Comparison of ENCODE assay signal across 8 cellular contexts in genomic region chr18:26656401-26656943, GRCh38.
DNase-seq lines count a peak whose midpoint lies in the region; ATAC-seq and TF ChIP-seq lines count a peak whose summit lies in the region.

No MANE protein-coding gene starts in this region.

- peak; percentile 36 for ATAC-seq in GM18907 (IDR thresholded peaks at IDR 0.05; ENCODE audit: unreplicated experiment)
- ATAC-seq in HG03175 (IDR thresholded peaks at IDR 0.05; ENCODE audit: unreplicated experiment) = peak; percentile 23

- no peaks in the 10 kb centered on the region for H3K4me1 ChIP-seq in colonic mucosa
- H3K4me1 ChIP-seq in mucosa of rectum (ENCODE audit: control insufficient read depth in 2 of 2, insufficient read depth in 2 of 2, low read length in 2 of 2) = peaks cover 8 to 9% of the 10 kb centered on the region in 2 donors

- H3K27ac ChIP-seq in colonic mucosa (peak overlapping the region; percentile 55), mucosa of rectum (ENCODE audit: low read depth in 2 of 2, low read length in 2 of 2) (peak overlapping the region; percentile 56 to 69)

- no peak for DNase-seq in colonic mucosa
- no peak for DNase-seq in COR-L47 (lab: John Stamatoyannopoulos, UW)
- no peak for DNase-seq in HK-2 (ENCODE audit: unreplicated experiment)
- DNase-seq in NCI-H2227 (lab: John Stamatoyannopoulos, UW; ENCODE audit: unreplicated experiment) = no peak
- no peak for DNase-seq in HPDE6-E6E7 (ENCODE audit: extremely low spot score)

- peak overlapping the region; percentile 62 for H3K4me3 ChIP-seq in colonic mucosa
- peak overlapping the region; percentile 50 to 62 for H3K4me3 ChIP-seq in mucosa of rectum (ENCODE audit: low read length in 2 of 2)

- TF ChIP-seq CTCF in colonic mucosa (IDR thresholded peaks at IDR 0.05) = no peak

- H3K9ac ChIP-seq in colonic mucosa (ENCODE audit: low read depth in 2 of 2, low read length in 2 of 2) (peak overlapping the region in 1 of 2 donors; percentile 58), mucosa of rectum (ENCODE audit: low read depth in 1 of 2, low read length in 2 of 2) (peak overlapping the region in 1 of 2 donors; percentile 45)

- H3K27me3 ChIP-seq in colonic mucosa (no peaks in the 10 kb centered on the region), mucosa of rectum (ENCODE audit: control insufficient read depth in 2 of 2, insufficient read depth in 2 of 2, low read length in 2 of 2) (peaks cover 8 to 10% of the 10 kb centered on the region in 2 donors)

- H3K9me3 ChIP-seq in colonic mucosa = no peaks in the 10 kb centered on the region
- H3K9me3 ChIP-seq in mucosa of rectum (ENCODE audit: control insufficient read depth in 2 of 2, low read length in 2 of 2) = no peaks in the 10 kb centered on the region

- intact Hi-C loops in colonic mucosa (cut with DNase I) = loop anchor here (10.0 kb wide), 1 partner anchor 118 kb away; no protein-coding TSS in a partner anchor

- H3K36me3 ChIP-seq in colonic mucosa (no peaks in the 10 kb centered on the region), mucosa of rectum (ENCODE audit: control insufficient read depth in 2 of 2, insufficient read depth in 2 of 2, low read length in 2 of 2) (no peaks in the 10 kb centered on the region)
